Comparison of ENCODE assay signal across 1 cellular context in the genomic region with DNA sequence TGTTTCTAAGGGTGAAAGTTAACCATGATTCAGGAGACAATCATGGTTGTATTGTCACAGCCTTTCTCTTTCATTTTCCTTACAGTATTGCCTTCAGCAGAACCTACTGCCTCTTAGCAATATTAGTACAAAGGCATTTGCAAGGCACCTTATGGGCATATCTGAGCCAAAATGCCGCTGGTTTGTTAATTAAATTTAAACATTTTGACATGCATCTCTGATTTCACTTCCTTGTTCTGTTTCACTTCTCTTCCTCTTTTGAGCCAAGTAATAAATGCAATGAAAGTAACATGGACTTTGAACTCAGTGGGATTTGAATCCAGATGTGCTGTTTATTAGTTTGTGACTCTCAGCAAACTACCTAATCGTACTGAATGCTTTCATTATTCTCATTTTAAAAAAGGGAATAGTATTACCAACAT.
A peak's percentile ranks its signal among the peaks of the same experiment; 100 is the strongest.
TF ChIP-seq lines count a peak whose summit lies in the region.

No MANE protein-coding gene starts in this region.

TF ChIP-seq in liver, 16 proteins besides CTCF, POLR2A, EP300 and RAD21:
- TF ChIP-seq, protein P1, sequence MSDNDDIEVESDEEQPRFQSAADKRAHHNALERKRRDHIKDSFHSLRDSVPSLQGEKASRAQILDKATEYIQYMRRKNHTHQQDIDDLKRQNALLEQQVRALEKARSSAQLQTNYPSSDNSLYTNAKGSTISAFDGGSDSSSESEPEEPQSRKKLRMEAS (IDR thresholded peaks at IDR 0.05), result peak; percentile 14
- TF ChIP-seq JUND (IDR thresholded peaks at IDR 0.05) (no peak), HNF4A (conservative IDR thresholded peaks at IDR 0.05) (peak in 1 of 2 donors; percentile 52), SP1 (IDR thresholded peaks at IDR 0.05) (peak; percentile 28), TAF1 (conservative IDR thresholded peaks at IDR 0.05) (no peak), FOXA1 (IDR thresholded peaks at IDR 0.05) (no peak), HNF4G (IDR thresholded peaks at IDR 0.05) (no peak), NR2F2 (IDR thresholded peaks at IDR 0.05) (no peak)
- TF ChIP-seq, protein P2, sequence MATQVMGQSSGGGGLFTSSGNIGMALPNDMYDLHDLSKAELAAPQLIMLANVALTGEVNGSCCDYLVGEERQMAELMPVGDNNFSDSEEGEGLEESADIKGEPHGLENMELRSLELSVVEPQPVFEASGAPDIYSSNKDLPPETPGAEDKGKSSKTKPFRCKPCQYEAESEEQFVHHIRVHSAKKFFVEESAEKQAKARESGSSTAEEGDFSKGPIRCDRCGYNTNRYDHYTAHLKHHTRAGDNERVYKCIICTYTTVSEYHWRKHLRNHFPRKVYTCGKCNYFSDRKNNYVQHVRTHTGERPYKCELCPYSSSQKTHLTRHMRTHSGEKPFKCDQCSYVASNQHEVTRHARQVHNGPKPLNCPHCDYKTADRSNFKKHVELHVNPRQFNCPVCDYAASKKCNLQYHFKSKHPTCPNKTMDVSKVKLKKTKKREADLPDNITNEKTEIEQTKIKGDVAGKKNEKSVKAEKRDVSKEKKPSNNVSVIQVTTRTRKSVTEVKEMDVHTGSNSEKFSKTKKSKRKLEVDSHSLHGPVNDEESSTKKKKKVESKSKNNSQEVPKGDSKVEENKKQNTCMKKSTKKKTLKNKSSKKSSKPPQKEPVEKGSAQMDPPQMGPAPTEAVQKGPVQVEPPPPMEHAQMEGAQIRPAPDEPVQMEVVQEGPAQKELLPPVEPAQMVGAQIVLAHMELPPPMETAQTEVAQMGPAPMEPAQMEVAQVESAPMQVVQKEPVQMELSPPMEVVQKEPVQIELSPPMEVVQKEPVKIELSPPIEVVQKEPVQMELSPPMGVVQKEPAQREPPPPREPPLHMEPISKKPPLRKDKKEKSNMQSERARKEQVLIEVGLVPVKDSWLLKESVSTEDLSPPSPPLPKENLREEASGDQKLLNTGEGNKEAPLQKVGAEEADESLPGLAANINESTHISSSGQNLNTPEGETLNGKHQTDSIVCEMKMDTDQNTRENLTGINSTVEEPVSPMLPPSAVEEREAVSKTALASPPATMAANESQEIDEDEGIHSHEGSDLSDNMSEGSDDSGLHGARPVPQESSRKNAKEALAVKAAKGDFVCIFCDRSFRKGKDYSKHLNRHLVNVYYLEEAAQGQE (IDR thresholded peaks at IDR 0.05), result no peak
- TF ChIP-seq, protein P3, sequence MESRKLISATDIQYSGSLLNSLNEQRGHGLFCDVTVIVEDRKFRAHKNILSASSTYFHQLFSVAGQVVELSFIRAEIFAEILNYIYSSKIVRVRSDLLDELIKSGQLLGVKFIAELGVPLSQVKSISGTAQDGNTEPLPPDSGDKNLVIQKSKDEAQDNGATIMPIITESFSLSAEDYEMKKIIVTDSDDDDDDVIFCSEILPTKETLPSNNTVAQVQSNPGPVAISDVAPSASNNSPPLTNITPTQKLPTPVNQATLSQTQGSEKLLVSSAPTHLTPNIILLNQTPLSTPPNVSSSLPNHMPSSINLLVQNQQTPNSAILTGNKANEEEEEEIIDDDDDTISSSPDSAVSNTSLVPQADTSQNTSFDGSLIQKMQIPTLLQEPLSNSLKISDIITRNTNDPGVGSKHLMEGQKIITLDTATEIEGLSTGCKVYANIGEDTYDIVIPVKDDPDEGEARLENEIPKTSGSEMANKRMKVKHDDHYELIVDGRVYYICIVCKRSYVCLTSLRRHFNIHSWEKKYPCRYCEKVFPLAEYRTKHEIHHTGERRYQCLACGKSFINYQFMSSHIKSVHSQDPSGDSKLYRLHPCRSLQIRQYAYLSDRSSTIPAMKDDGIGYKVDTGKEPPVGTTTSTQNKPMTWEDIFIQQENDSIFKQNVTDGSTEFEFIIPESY (IDR thresholded peaks at IDR 0.05), result no peak
TF ChIP-seq in liver: peak in this region for 3.
